8 cellular contexts compared by ENCODE assay signal in the genomic region with DNA sequence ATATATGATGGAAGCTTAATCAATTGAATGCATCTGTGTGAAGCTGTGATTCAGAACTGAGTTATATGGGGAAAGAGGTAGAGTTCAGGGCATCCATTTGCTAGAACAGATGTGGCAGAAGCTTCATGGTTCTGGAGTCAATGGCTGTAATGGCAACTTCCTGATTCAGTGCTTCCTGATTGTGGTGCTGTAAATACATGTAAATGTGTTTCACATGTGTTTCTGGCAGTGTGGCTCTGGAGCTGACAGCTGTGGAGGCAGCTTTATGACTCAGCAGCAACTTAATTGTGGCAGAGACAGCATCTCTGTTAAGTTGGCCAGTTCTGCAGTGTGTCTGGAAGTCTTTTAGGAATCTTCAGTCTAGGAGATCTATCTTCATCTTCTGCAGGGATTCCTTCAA.
DNase-seq lines count a peak whose midpoint lies in the region; ATAC-seq and TF ChIP-seq lines count a peak whose summit lies in the region.

No MANE protein-coding gene starts in this region.

- no peaks in the 10 kb centered on the region for H3K4me1 Mint-ChIP-seq in activated T-cell treated with anti-CD3 and anti-CD28 coated beads, Interleukin-2, amount 50 U/mL, for 24 hours (ENCODE audit: low read depth)

- no peak overlapping the region for H3K4ac ChIP-seq in mesenchymal stem cell (ENCODE audit: low read depth in 1 of 2, low read length in 2 of 2)

- no peak overlapping the region for H3K14ac ChIP-seq in mesenchymal stem cell (ENCODE audit: low read length in 2 of 2)

- H2BK15ac ChIP-seq in mesenchymal stem cell (ENCODE audit: low read depth, poor library complexity, severe bottlenecking) = no peak overlapping the region

- H3K4me1 ChIP-seq in mesenchymal stem cell (ENCODE audit: control insufficient read depth, insufficient read depth, low read depth, low read length) = no peaks in the 10 kb centered on the region
- H3K4me1 ChIP-seq in lower lobe of right lung = no peaks in the 10 kb centered on the region

- H2AK5ac ChIP-seq in mesenchymal stem cell (ENCODE audit: low read length, severe bottlenecking) = no peak overlapping the region

- H3K27ac ChIP-seq in mesenchymal stem cell (ENCODE audit: low read length, poor library complexity, severe bottlenecking) (no peak overlapping the region), lower lobe of right lung (no peak overlapping the region)

- H3K9me3 Mint-ChIP-seq in activated T-cell treated with anti-CD3 and anti-CD28 coated beads, Interleukin-2, amount 50 U/mL, for 24 hours = no peaks in the 10 kb centered on the region

- H3K4me2 ChIP-seq in mesenchymal stem cell (ENCODE audit: low read length, poor library complexity, severe bottlenecking) = no peak overlapping the region

- H3K23ac ChIP-seq in mesenchymal stem cell (ENCODE audit: low read length in 2 of 2) = no peak overlapping the region

- TF ChIP-seq CTCF in lower lobe of right lung (IDR thresholded peaks at IDR 0.05) = no peak

- H2BK5ac ChIP-seq in mesenchymal stem cell (ENCODE audit: low read depth, low read length, poor library complexity, severe bottlenecking) = no peak overlapping the region

- H3K18ac ChIP-seq in mesenchymal stem cell (ENCODE audit: low read depth in 1 of 2, low read length in 2 of 2) = no peak overlapping the region

- peak; percentile 89 for ATAC-seq in GM18861 (IDR thresholded peaks at IDR 0.05; ENCODE audit: unreplicated experiment)
- ATAC-seq in HG03025 (IDR thresholded peaks at IDR 0.05; ENCODE audit: low FRiP score, unreplicated experiment) = peak; percentile 76
- no peak for ATAC-seq in lower lobe of right lung

- no peak overlapping the region for H4K8ac ChIP-seq in mesenchymal stem cell (ENCODE audit: low read length)

- no peaks in the 10 kb centered on the region for H3K79me1 ChIP-seq in mesenchymal stem cell (replicated peaks; ENCODE audit: low read length, poor library complexity, severe bottlenecking)

- H3K36me3 ChIP-seq in mesenchymal stem cell (ENCODE audit: control insufficient read depth in 1 of 2, insufficient read depth in 2 of 2, low read depth in 1 of 2, low read length in 2 of 2) = no peaks in the 10 kb centered on the region
- no peaks in the 10 kb centered on the region for H3K36me3 ChIP-seq in lower lobe of right lung

- H2BK12ac ChIP-seq in mesenchymal stem cell (ENCODE audit: low read length in 2 of 2) = no peak overlapping the region

- no peak overlapping the region for H4K91ac ChIP-seq in mesenchymal stem cell (ENCODE audit: low read length)

- no peak overlapping the region for H2AFZ ChIP-seq in mesenchymal stem cell (ENCODE audit: low read depth, low read length)

- no peak overlapping the region for H3K9ac ChIP-seq in mesenchymal stem cell (ENCODE audit: low read length)

- H3K9me3 ChIP-seq in mesenchymal stem cell (ENCODE audit: control insufficient read depth, low read length) = no peaks in the 10 kb centered on the region
- no peaks in the 10 kb centered on the region for H3K9me3 ChIP-seq in lower lobe of right lung

- H3K4me3 Mint-ChIP-seq in activated T-cell treated with anti-CD3 and anti-CD28 coated beads, Interleukin-2, amount 50 U/mL, for 24 hours = no peak overlapping the region

- H3K4me3 ChIP-seq in mesenchymal stem cell (ENCODE audit: insufficient read depth in 1 of 2, low read depth in 1 of 2, low read length in 2 of 2) (no peak overlapping the region), lower lobe of right lung (no peak overlapping the region)

- H3K27me3 Mint-ChIP-seq in activated T-cell treated with anti-CD3 and anti-CD28 coated beads, Interleukin-2, amount 50 U/mL, for 24 hours = no peaks in the 10 kb centered on the region

- no peak overlapping the region for H2BK120ac ChIP-seq in mesenchymal stem cell (ENCODE audit: low read depth, low read length)

- peak; percentile 31 for DNase-seq in RKO (ENCODE audit: low spot score)
- DNase-seq in mesenchymal stem cell = peak; percentile 12
- no peak for DNase-seq in activated T-cell treated with anti-CD3 and anti-CD28 coated beads, Interleukin-2, amount 50 U/mL, for 24 hours
- DNase-seq in lower lobe of right lung = no peak
- no peak for DNase-seq in DMS153 (lab: John Stamatoyannopoulos, UW)
- no peak for DNase-seq in NCI-H2081 treated with DMSO at 0.1 percent for 48 hours (lab: John Stamatoyannopoulos, UW)

- H3K27ac Mint-ChIP-seq in activated T-cell treated with anti-CD3 and anti-CD28 coated beads, Interleukin-2, amount 50 U/mL, for 24 hours = no peak overlapping the region

- no peaks in the 10 kb centered on the region for H3K36me3 Mint-ChIP-seq in activated T-cell treated with anti-CD3 and anti-CD28 coated beads, Interleukin-2, amount 50 U/mL, for 24 hours (ENCODE audit: low read depth)

- H3K27me3 ChIP-seq in mesenchymal stem cell (ENCODE audit: control insufficient read depth in 1 of 2, insufficient read depth in 1 of 2, low read length in 2 of 2) = no peaks in the 10 kb centered on the region
- no peaks in the 10 kb centered on the region for H3K27me3 ChIP-seq in lower lobe of right lung (ENCODE audit: low read depth)

- intact Hi-C loops in lower lobe of right lung (cut with DNase I) = no loop called here

Comparison
In these comparisons a context has a peak if more than half of its experiments do, and no peak if none do; other contexts are left out.
1. ATAC-seq: peak in GM18861 (single experiment) and HG03025 (single experiment); none in lower lobe of right lung (0 of 2).
2. DNase-seq: peak in RKO (single experiment) and mesenchymal stem cell (single experiment); none in activated T-cell treated with anti-CD3 and anti-CD28 coated beads, Interleukin-2, amount 50 U/mL, for 24 hours (single experiment), lower lobe of right lung (single experiment), DMS153 (single experiment) and NCI-H2081 treated with DMSO at 0.1 percent for 48 hours (single experiment).